1 cellular context compared by ENCODE assay signal in genomic region chr7:128940494-128941322, GRCh38.
TF ChIP-seq lines count a peak whose summit lies in the region.

No MANE protein-coding gene starts in this region.

TF ChIP-seq in GM12878, 131 proteins besides CTCF, POLR2A, EP300 and RAD21 (continued from another document and continues in another):
- peak; percentile 28 for TF ChIP-seq CUX1 (IDR thresholded peaks at IDR 0.05; ENCODE audit: insufficient replicate concordance, low read depth, low read length)
- TF ChIP-seq WRNIP1 (IDR thresholded peaks at IDR 0.05; ENCODE audit: borderline replicate concordance, low read depth, low read length): no peak
- no peak for TF ChIP-seq GABPA (IDR thresholded peaks at IDR 0.05; ENCODE audit: low read depth)
- no peak for TF ChIP-seq TCF7 (IDR thresholded peaks at IDR 0.05; ENCODE audit: borderline replicate concordance)
- TF ChIP-seq ZBTB33 (IDR thresholded peaks at IDR 0.05): no peak
- peak; percentile 95 for TF ChIP-seq HDGF (IDR thresholded peaks at IDR 0.05)
- TF ChIP-seq MTA2 (IDR thresholded peaks at IDR 0.05; ENCODE audit: low read depth): peak; percentile 66
- TF ChIP-seq CBX5 (IDR thresholded peaks at IDR 0.05; ENCODE audit: low read depth): no peak
- peak; percentile 81 for TF ChIP-seq NBN (IDR thresholded peaks at IDR 0.05)
- TF ChIP-seq JUND (IDR thresholded peaks at IDR 0.05; ENCODE audit: low read depth, low read length): no peak
- no peak for TF ChIP-seq ZNF24 (IDR thresholded peaks at IDR 0.05)
- TF ChIP-seq TARDBP (IDR thresholded peaks at IDR 0.05; ENCODE audit: borderline replicate concordance): 0 out of 2 replicates have a peak, but pooled peaks have one; percentile 60
- peak; percentile 66 to 74; a peak in 3 of 4 replicates for TF ChIP-seq BHLHE40 (IDR thresholded peaks at IDR 0.05; ENCODE audit: borderline replicate concordance in 1 of 2, low read depth in 2 of 2, low read length in 1 of 2)
- TF ChIP-seq, protein P1, sequence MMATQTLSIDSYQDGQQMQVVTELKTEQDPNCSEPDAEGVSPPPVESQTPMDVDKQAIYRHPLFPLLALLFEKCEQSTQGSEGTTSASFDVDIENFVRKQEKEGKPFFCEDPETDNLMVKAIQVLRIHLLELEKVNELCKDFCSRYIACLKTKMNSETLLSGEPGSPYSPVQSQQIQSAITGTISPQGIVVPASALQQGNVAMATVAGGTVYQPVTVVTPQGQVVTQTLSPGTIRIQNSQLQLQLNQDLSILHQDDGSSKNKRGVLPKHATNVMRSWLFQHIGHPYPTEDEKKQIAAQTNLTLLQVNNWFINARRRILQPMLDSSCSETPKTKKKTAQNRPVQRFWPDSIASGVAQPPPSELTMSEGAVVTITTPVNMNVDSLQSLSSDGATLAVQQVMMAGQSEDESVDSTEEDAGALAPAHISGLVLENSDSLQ (IDR thresholded peaks at IDR 0.05): no peak
- no peak; the same call in 1 of the 2 replicates for TF ChIP-seq JUNB (IDR thresholded peaks at IDR 0.05)
- TF ChIP-seq LARP7 (IDR thresholded peaks at IDR 0.05): 0 out of 2 replicates have a peak, but pooled peaks have one; percentile 40
- no peak for TF ChIP-seq NFIC (IDR thresholded peaks at IDR 0.05; ENCODE audit: low read depth, low read length)
- TF ChIP-seq IKZF2 (IDR thresholded peaks at IDR 0.05): peak; percentile 82 to 84
- no peak for TF ChIP-seq BMI1 (IDR thresholded peaks at IDR 0.05; ENCODE audit: borderline replicate concordance)
- TF ChIP-seq ZZZ3 (IDR thresholded peaks at IDR 0.05; ENCODE audit: control insufficient read depth, insufficient read length, low read depth): no peak
- TF ChIP-seq SMAD1 (IDR thresholded peaks at IDR 0.05; ENCODE audit: low read depth, partially characterized antibody): peak; percentile 37
- TF ChIP-seq E2F4 (IDR thresholded peaks at IDR 0.05; ENCODE audit: low read depth, low read length): no peak
- peak; percentile 60; the same call in 1 of the 2 replicates for TF ChIP-seq ZBED1 (IDR thresholded peaks at IDR 0.05; ENCODE audit: borderline replicate concordance)
- no peak for TF ChIP-seq HDAC2 (IDR thresholded peaks at IDR 0.05)
- no peak; the same call in 1 of the 2 replicates for TF ChIP-seq ZNF207 (IDR thresholded peaks at IDR 0.05; ENCODE audit: borderline replicate concordance)
- TF ChIP-seq CHD4 (IDR thresholded peaks at IDR 0.05): no peak
- TF ChIP-seq, protein P2, sequence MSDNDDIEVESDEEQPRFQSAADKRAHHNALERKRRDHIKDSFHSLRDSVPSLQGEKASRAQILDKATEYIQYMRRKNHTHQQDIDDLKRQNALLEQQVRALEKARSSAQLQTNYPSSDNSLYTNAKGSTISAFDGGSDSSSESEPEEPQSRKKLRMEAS (IDR thresholded peaks at IDR 0.05; ENCODE audit: low read depth, low read length): peak; percentile 86
- no peak for TF ChIP-seq RELA (IDR thresholded peaks at IDR 0.05; ENCODE audit: borderline replicate concordance, partially characterized antibody)
- TF ChIP-seq ETV6 (conservative IDR thresholded peaks at IDR 0.05 in 1 of 2, IDR thresholded peaks at IDR 0.05 in 1 of 2; ENCODE audit: borderline replicate concordance in 1 of 2, low read depth in 1 of 2): peak in 1 of 2 experiments; percentile 89; a peak in 2 of 4 replicates
- TF ChIP-seq TBL1XR1 (IDR thresholded peaks at IDR 0.05; ENCODE audit: low read depth, low read length): peak; percentile 89
- TF ChIP-seq KLF5 (IDR thresholded peaks at IDR 0.05; ENCODE audit: partially characterized antibody): no peak
- TF ChIP-seq EZH2 (IDR thresholded peaks at IDR 0.05; ENCODE audit: borderline replicate concordance, control insufficient read depth, low read depth, low read length): no peak
- TF ChIP-seq, protein P3, sequence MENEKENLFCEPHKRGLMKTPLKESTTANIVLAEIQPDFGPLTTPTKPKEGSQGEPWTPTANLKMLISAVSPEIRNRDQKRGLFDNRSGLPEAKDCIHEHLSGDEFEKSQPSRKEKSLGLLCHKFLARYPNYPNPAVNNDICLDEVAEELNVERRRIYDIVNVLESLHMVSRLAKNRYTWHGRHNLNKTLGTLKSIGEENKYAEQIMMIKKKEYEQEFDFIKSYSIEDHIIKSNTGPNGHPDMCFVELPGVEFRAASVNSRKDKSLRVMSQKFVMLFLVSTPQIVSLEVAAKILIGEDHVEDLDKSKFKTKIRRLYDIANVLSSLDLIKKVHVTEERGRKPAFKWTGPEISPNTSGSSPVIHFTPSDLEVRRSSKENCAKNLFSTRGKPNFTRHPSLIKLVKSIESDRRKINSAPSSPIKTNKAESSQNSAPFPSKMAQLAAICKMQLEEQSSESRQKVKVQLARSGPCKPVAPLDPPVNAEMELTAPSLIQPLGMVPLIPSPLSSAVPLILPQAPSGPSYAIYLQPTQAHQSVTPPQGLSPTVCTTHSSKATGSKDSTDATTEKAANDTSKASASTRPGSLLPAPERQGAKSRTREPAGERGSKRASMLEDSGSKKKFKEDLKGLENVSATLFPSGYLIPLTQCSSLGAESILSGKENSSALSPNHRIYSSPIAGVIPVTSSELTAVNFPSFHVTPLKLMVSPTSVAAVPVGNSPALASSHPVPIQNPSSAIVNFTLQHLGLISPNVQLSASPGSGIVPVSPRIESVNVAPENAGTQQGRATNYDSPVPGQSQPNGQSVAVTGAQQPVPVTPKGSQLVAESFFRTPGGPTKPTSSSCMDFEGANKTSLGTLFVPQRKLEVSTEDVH (IDR thresholded peaks at IDR 0.05; ENCODE audit: low read depth, partially characterized antibody): no peak
- TF ChIP-seq SREBF1 (IDR thresholded peaks at IDR 0.05; ENCODE audit: low read length): no peak
- no peak for TF ChIP-seq MYC (IDR thresholded peaks at IDR 0.05; ENCODE audit: insufficient read depth, insufficient read length, insufficient replicate concordance, low read length, severe bottlenecking)
- TF ChIP-seq, protein P4, sequence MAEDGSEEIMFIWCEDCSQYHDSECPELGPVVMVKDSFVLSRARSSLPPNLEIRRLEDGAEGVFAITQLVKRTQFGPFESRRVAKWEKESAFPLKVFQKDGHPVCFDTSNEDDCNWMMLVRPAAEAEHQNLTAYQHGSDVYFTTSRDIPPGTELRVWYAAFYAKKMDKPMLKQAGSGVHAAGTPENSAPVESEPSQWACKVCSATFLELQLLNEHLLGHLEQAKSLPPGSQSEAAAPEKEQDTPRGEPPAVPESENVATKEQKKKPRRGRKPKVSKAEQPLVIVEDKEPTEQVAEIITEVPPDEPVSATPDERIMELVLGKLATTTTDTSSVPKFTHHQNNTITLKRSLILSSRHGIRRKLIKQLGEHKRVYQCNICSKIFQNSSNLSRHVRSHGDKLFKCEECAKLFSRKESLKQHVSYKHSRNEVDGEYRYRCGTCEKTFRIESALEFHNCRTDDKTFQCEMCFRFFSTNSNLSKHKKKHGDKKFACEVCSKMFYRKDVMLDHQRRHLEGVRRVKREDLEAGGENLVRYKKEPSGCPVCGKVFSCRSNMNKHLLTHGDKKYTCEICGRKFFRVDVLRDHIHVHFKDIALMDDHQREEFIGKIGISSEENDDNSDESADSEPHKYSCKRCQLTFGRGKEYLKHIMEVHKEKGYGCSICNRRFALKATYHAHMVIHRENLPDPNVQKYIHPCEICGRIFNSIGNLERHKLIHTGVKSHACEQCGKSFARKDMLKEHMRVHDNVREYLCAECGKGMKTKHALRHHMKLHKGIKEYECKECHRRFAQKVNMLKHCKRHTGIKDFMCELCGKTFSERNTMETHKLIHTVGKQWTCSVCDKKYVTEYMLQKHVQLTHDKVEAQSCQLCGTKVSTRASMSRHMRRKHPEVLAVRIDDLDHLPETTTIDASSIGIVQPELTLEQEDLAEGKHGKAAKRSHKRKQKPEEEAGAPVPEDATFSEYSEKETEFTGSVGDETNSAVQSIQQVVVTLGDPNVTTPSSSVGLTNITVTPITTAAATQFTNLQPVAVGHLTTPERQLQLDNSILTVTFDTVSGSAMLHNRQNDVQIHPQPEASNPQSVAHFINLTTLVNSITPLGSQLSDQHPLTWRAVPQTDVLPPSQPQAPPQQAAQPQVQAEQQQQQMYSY (CRISPR knock-in tag; IDR thresholded peaks at IDR 0.05): no peak
- TF ChIP-seq NRF1 (conservative IDR thresholded peaks at IDR 0.05; ENCODE audit: low read depth, low read length): no peak
- 0 out of 2 replicates have a peak, but pooled peaks have one; percentile 52 for TF ChIP-seq SIN3A (IDR thresholded peaks at IDR 0.05; ENCODE audit: low read depth, low read length)
- TF ChIP-seq ZNF622 (IDR thresholded peaks at IDR 0.05): no peak
- no peak for TF ChIP-seq PML (IDR thresholded peaks at IDR 0.05; ENCODE audit: low read length)
- TF ChIP-seq ATF2 (IDR thresholded peaks at IDR 0.05; ENCODE audit: low read length): no peak
- TF ChIP-seq CREM (IDR thresholded peaks at IDR 0.05; ENCODE audit: low read depth): peak; percentile 84
- TF ChIP-seq POLR2AphosphoS2 (IDR thresholded peaks at IDR 0.05; ENCODE audit: low read depth, low read length): no peak
- peak; percentile 53 for TF ChIP-seq SP1 (IDR thresholded peaks at IDR 0.05; ENCODE audit: low read depth, low read length)
- no peak for TF ChIP-seq SIX5 (IDR thresholded peaks at IDR 0.05; ENCODE audit: low read depth, low read length, severe bottlenecking)
- TF ChIP-seq SMARCA5 (IDR thresholded peaks at IDR 0.05): peak; percentile 42; the same call in 1 of the 2 replicates
- peak; percentile 75 for TF ChIP-seq CBFB (IDR thresholded peaks at IDR 0.05; ENCODE audit: low read depth)
